19 cellular contexts compared by ENCODE assay signal in the genomic region with DNA sequence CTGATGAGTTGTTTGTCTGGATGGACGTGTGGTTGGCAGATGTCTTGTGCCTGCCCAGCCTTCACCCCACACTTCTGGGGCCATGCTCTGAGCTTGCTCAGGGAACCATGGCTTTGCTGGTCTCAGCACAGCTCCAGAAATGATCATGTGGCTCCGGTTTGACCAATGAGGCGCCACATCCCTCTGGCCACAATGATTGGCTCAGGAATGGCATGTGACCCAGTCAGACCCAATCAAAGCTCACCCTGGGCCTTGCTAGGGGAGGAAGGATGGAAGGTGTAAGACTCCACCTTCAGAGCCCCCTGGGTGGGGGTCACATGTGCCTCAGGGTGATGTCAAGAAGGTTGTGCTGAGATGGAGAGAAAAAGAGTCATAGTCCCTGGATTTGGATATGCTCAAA.
"Had no signal": no experiment of that assay in that cellular context is flagged by ENCODE, and none has a peak within 500 bp of the region (broad histone marks: within the 10 kb centered on the region; RNA-seq: fewer than 3 reads in every experiment).

No MANE protein-coding gene starts in this region.

- H3K79me2 ChIP-seq: hepatocyte had no signal

- DNase-seq: activated CD4-positive, alpha-beta T cell treated with anti-CD3 and anti-CD28 coated beads for 4 hours; activated CD4-positive, alpha-beta T cell treated with anti-CD3 and anti-CD28 coated beads, Interleukin-2, amount 50 U/mL, for 4 hours; activated effector memory CD4-positive, alpha-beta T cell treated with Interleukin-2 at 50 U/mL for 16 hours; activated naive CD4-positive, alpha-beta T cell treated with Interleukin-2 at 50 U/mL for 16 hours; anterior cingulate cortex; cortex of kidney; effector memory CD8-positive, alpha-beta T cell; erythroblast; gastrocnemius medialis; islet precursor cell; left cardiac atrium; left ventricle myocardium superior; naive B cell; nucleus accumbens; right cardiac atrium; spleen; stimulated activated naive CD4-positive, alpha-beta T cell; trophoblast cell had no signal

- H3K27me3 ChIP-seq: gastrocnemius medialis, hepatocyte had no signal

- H3K4me3 ChIP-seq: gastrocnemius medialis, hepatocyte, spleen had no signal

- H3K4me1 ChIP-seq: gastrocnemius medialis, spleen had no signal

- H2AFZ ChIP-seq: hepatocyte had no signal

- H3K36me3 ChIP-seq: gastrocnemius medialis, spleen had no signal

- H3K27ac ChIP-seq: gastrocnemius medialis, hepatocyte, spleen had no signal

- H3K4me2 ChIP-seq: hepatocyte had no signal

- H3K9me3 ChIP-seq: gastrocnemius medialis had no signal
